Comparison of ENCODE assay signal across 10 cellular contexts in the genomic region with DNA sequence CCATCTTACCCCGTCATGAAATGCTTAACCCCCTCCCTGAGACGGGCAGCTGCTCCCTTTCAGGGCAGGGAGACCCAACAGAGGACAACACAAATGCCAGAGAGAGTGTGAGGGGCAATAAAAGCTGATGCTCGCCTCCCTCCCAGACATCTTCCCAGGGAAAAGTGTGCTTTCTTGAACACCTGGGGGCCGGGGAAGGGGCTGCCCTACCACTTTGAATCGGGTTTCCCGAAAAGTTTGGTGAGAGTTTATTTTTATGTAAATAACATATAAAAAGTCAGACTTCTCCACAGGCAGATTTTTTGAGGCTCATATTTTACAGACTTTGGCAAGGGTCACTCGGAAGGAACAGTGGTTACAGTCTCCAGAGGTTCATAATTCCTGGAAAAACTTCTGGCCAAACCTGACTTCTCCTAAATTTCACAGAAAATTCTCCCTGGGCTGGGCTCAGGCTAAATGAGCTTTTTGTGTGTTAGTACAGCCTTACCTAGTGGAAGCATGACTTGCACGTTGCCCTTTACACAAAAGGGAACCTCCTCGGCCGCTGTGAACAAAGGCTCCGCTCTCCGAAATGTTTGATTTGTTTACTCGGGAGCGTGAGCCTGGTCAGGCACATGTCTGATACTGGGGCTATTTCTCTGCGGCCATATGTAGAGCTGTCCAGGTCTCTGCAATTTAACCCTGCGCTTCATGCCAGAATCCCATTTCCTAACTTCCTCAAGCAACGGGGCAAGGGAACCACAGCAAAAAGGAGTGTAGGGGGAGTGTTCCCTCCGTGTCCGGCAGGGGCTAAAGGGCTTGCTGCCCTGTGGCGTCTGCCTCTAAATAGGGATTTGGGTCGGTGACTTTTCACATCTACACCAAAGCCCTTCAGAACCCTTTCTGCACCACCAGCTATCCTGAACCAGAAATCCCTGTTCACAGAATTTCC. TPM values are rescaled to one million over a fixed set of nuclear protein-coding genes. Genes with fewer than 3 reads are reported as not detected.
DNase-seq lines count a peak whose midpoint lies in the region; ATAC-seq and TF ChIP-seq lines count a peak whose summit lies in the region.
"Had no signal": no experiment of that assay in that cellular context is flagged by ENCODE, and none has a peak within 500 bp of the region (broad histone marks: within the 10 kb centered on the region; RNA-seq: fewer than 3 reads in every experiment).

No MANE protein-coding gene starts in this region.

- no peaks in the 10 kb centered on the region for H3K36me3 ChIP-seq in iPS-18a (ENCODE audit: control insufficient read depth, low read depth, low read length)
- H3K36me3 ChIP-seq in spleen: no peaks in the 10 kb centered on the region

- H3K4me1 ChIP-seq in iPS-18a (ENCODE audit: control insufficient read depth, low read depth, low read length): peaks cover 40% of the 10 kb centered on the region
- H3K4me1 ChIP-seq in spleen: peaks cover 0 to 41% (median 20%) of the 10 kb centered on the region in 6 donors

- H3K9me3 ChIP-seq in iPS-18a (ENCODE audit: control insufficient read depth, low read depth, low read length) (no peaks in the 10 kb centered on the region), spleen (peaks cover 0 to 5% (median 0%) of the 10 kb centered on the region in 8 donors)
- H3K9me3 ChIP-seq: A549 had no signal

- H3K9ac ChIP-seq in iPS-18a (ENCODE audit: low read length): peak overlapping the region; percentile 60

- H3K27ac Mint-ChIP-seq in WTC11: peak overlapping the region; percentile 60; the same call in 1 of the 2 replicates
- H3K27ac Mint-ChIP-seq: activated CD8-positive, alpha-beta T cell treated with anti-CD3 and anti-CD28 coated beads, Interleukin-2, amount 10 ng/mL, durations not matched to agents 7 days and 5 days had no signal

- ATAC-seq in WTC11: peak; percentile 9
- ATAC-seq in GM18519 (IDR thresholded peaks at IDR 0.05; ENCODE audit: low FRiP score, unreplicated experiment): no peak
- ATAC-seq: activated CD8-positive, alpha-beta T cell treated with anti-CD3 and anti-CD28 coated beads, Interleukin-2, amount 10 ng/mL, durations not matched to agents 7 days and 5 days had no signal

- peaks cover 25% of the 10 kb centered on the region for H3K36me3 Mint-ChIP-seq in WTC11

- peak; percentile 6 to 52 for DNase-seq in NCI-H524 (lab: John Stamatoyannopoulos, UW)
- no peak for DNase-seq in NCI-H524 treated with DMSO at 0.1 percent for 48 hours (lab: John Stamatoyannopoulos, UW)
- DNase-seq in WTC11 (ENCODE audit: low spot score): peak; percentile 21
- peak; percentile 31 for DNase-seq in spleen
- DNase-seq in stimulated activated CD4-positive, alpha-beta T cell treated with anti-CD3 and anti-CD28 coated beads, Interleukin-2, amount 100 ng/mL, for 48 hours: no peak
- DNase-seq in SKM-1 treated with dmso at 0.1 percent for 144 hours (lab: John Stamatoyannopoulos, UW; ENCODE audit: unreplicated experiment): no peak

- H3K4me1 Mint-ChIP-seq in WTC11: peaks cover 63% of the 10 kb centered on the region

- H3K27ac ChIP-seq in iPS-18a (ENCODE audit: low read length) (no peak overlapping the region), spleen (peak overlapping the region in 1 of 8 donors; percentile 37)
- H3K27ac ChIP-seq: A549 had no signal

- POLR2A ChIA-PET in WTC11 (lab: Charles Lee): no interaction called here

- no peak for TF ChIP-seq POLR2A in spleen (IDR thresholded peaks at IDR 0.05)

- CTCF ChIA-PET in WTC11 (lab: Charles Lee): interaction anchor here (0.6 to 5.1 kb wide), 10 partner anchors 12 to 237 kb away, joined by 3 to 35 read pairs (median 4); no protein-coding TSS in a partner anchor

- H3K4me3 ChIP-seq in iPS-18a (ENCODE audit: low read length) (peak overlapping the region; percentile 65), spleen (no peak overlapping the region)
- H3K4me3 ChIP-seq: A549 had no signal

- peak overlapping the region; percentile 65 for H3K4me3 Mint-ChIP-seq in WTC11
- H3K4me3 Mint-ChIP-seq: activated CD8-positive, alpha-beta T cell treated with anti-CD3 and anti-CD28 coated beads, Interleukin-2, amount 10 ng/mL, durations not matched to agents 7 days and 5 days had no signal

- H3K9me3 Mint-ChIP-seq in WTC11: 0 out of 2 replicates have a peak, but pooled peaks cover 7% of the 10 kb centered on the region

- H3K27me3 ChIP-seq in iPS-18a (ENCODE audit: control insufficient read depth, insufficient read depth, low read length): peaks cover 64% of the 10 kb centered on the region
- H3K27me3 ChIP-seq in spleen (replicated peaks in 1 of 7): peaks cover 0 to 88% (median 16%) of the 10 kb centered on the region in 7 donors

- TF ChIP-seq CTCF in WTC11 (IDR thresholded peaks at IDR 0.05): no peak
- no peak for TF ChIP-seq CTCF in spleen (IDR thresholded peaks at IDR 0.05 in 8 of 11, conservative IDR thresholded peaks at IDR 0.05 in 3 of 11)

- WGBS in spleen, 5 donors: 16 to 26% (median 23%) methylated on average over 21 of the region's 21 CpGs

- intact Hi-C loops in spleen (cut with DNase I; ENCODE audit: low total_unique reads): no loop called here

- H3K27me3 Mint-ChIP-seq in WTC11 (ENCODE audit: low read depth): peaks cover 54% of the 10 kb centered on the region

TF ChIP-seq in WTC11, 78 proteins besides CTCF, POLR2A, EP300 and RAD21:
- no peak for TF ChIP-seq TEAD4 (CRISPR knock-in tag; IDR thresholded peaks at IDR 0.05)
- TF ChIP-seq, protein P1, sequence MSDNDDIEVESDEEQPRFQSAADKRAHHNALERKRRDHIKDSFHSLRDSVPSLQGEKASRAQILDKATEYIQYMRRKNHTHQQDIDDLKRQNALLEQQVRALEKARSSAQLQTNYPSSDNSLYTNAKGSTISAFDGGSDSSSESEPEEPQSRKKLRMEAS (CRISPR knock-in tag; IDR thresholded peaks at IDR 0.05): 0 out of 2 replicates have a peak, but pooled peaks have one; percentile 38

RNA-seq across cellular contexts. Expression of a gene that starts 3.4 kb away (rescaled TPM):
- total RNA-seq in WTC11 (2021): 0.05 to 0.07 TPM in 2 of 3 replicates, not detected in the other
- not detected for total RNA-seq in spleen
- under 1 TPM in 1 of 3 donors, not detected in 2; under 0.01 TPM for polyA plus RNA-seq in spleen
- total RNA-seq: activated CD8-positive, alpha-beta T cell treated with anti-CD3 and anti-CD28 coated beads, Interleukin-2, amount 10 ng/mL, durations not matched to agents 7 days and 5 days had no signal

Comparison
In these comparisons a context has a peak if more than half of its experiments do, and no peak if none do; other contexts are left out.
1. DNase-seq: peak in NCI-H524 (2 of 2), WTC11 (single experiment) and spleen (single experiment); none in NCI-H524 treated with DMSO at 0.1 percent for 48 hours (single experiment), stimulated activated CD4-positive, alpha-beta T cell treated with anti-CD3 and anti-CD28 coated beads, Interleukin-2, amount 100 ng/mL, for 48 hours (0 of 2) and SKM-1 treated with dmso at 0.1 percent for 144 hours (single experiment).